Comparison of ENCODE assay signal across 38 cellular contexts in genomic region chr19:57374179-57374578, GRCh38. TPM values are rescaled to one million over a fixed set of nuclear protein-coding genes. Genes with fewer than 3 reads are reported as not detected.
"Had no signal": no experiment of that assay in that cellular context is flagged by ENCODE, and none has a peak within 500 bp of the region (broad histone marks: within the 10 kb centered on the region; RNA-seq: fewer than 3 reads in every experiment).

No MANE protein-coding gene starts in this region.

- H3K27ac Mint-ChIP-seq: activated B cell treated with CpG ODN at 0.5 μM for 24 hours; activated CD4-positive, alpha-beta memory T cell treated with anti-CD3 and anti-CD28 coated beads, Interleukin-2, amount 10 ng/mL, durations not matched to agents 7 days and 5 days; activated CD4-positive, alpha-beta T cell treated with anti-CD3 and anti-CD28 coated beads, Interleukin-2, amount 10 ng/mL, durations not matched to agents 7 days and 5 days; activated CD8-positive, alpha-beta memory T cell treated with anti-CD3 and anti-CD28 coated beads, Interleukin-2, amount 10 ng/mL, durations not matched to agents 7 days and 5 days; activated CD8-positive, alpha-beta T cell treated with anti-CD3 and anti-CD28 coated beads, Interleukin-2, amount 10 ng/mL, durations not matched to agents 7 days and 5 days; activated naive CD4-positive, alpha-beta T cell treated with anti-CD3 and anti-CD28 coated beads, Interleukin-2, amount 10 ng/mL, durations not matched to agents 7 days and 5 days; activated naive CD4-positive, alpha-beta T cell treated with anti-CD3 and anti-CD28 coated beads, Interleukin-2, amount 50 U/mL, for 24 hours; activated naive CD8-positive, alpha-beta T cell; activated naive CD8-positive, alpha-beta T cell treated with anti-CD3 and anti-CD28 coated beads, Interleukin-2, amount 10 ng/mL, durations not matched to agents 7 days and 5 days; activated naive CD8-positive, alpha-beta T cell treated with anti-CD3 and anti-CD28 coated beads, Interleukin-2, amount 50 U/mL, for 24 hours; activated T-cell treated with anti-CD3 and anti-CD28 coated beads, Interleukin-2, amount 50 U/mL, for 24 hours; activated T-cell treated with anti-CD3 and anti-CD28 coated beads, Interleukin-2, amount 50 U/mL, for 72 hours; activated T-helper 1 cell treated with anti-CD3 and anti-CD28 coated beads, Interleukin-12 subunit alpha, Interleukin-12 subunit beta, Interleukin-2, Interleukin-4 antibody, amounts not matched to agents 30 ng/mL and 10 ng/mL and 1 ng/mL, durations not matched to agents 14 hours and 24 hours and 36 hours; activated T-helper 17 cell treated with anti-CD3 and anti-CD28 coated beads, Interleukin-2, amount 50 U/mL, for 72 hours; brain; T-helper 1 cell treated with Interleukin-12 subunit alpha and Interleukin-12 subunit beta and Interleukin-4 antibody, amounts not matched to agents 30 μg/mL and 1 μg/mL, for 36 hours; T-helper 2 cell treated with Interferon-gamma antibody and Interleukin-4, amounts not matched to agents 5 μg/mL and 100 μg/mL, for 36 hours had no signal

- H3K27me3 Mint-ChIP-seq: activated B cell treated with CpG ODN at 0.5 μM for 24 hours; activated CD4-positive, alpha-beta memory T cell treated with anti-CD3 and anti-CD28 coated beads, Interleukin-2, amount 10 ng/mL, durations not matched to agents 7 days and 5 days; activated CD4-positive, alpha-beta T cell treated with anti-CD3 and anti-CD28 coated beads, Interleukin-2, amount 10 ng/mL, durations not matched to agents 7 days and 5 days; activated CD8-positive, alpha-beta memory T cell treated with anti-CD3 and anti-CD28 coated beads, Interleukin-2, amount 10 ng/mL, durations not matched to agents 7 days and 5 days; activated naive CD4-positive, alpha-beta T cell treated with anti-CD3 and anti-CD28 coated beads, Interleukin-2, amount 10 ng/mL, durations not matched to agents 7 days and 5 days; activated naive CD4-positive, alpha-beta T cell treated with anti-CD3 and anti-CD28 coated beads, Interleukin-2, amount 50 U/mL, for 24 hours; activated naive CD8-positive, alpha-beta T cell; activated naive CD8-positive, alpha-beta T cell treated with anti-CD3 and anti-CD28 coated beads, Interleukin-2, amount 10 ng/mL, durations not matched to agents 7 days and 5 days; activated naive CD8-positive, alpha-beta T cell treated with anti-CD3 and anti-CD28 coated beads, Interleukin-2, amount 50 U/mL, for 24 hours; activated T-cell treated with anti-CD3 and anti-CD28 coated beads, Interleukin-2, amount 50 U/mL, for 24 hours; activated T-helper 17 cell treated with anti-CD3 and anti-CD28 coated beads, Interleukin-2, amount 50 U/mL, for 72 hours; brain; central memory CD8-positive, alpha-beta T cell had no signal

- H3K4me1 Mint-ChIP-seq: activated B cell treated with CpG ODN at 0.5 μM for 24 hours; activated CD4-positive, alpha-beta memory T cell treated with anti-CD3 and anti-CD28 coated beads, Interleukin-2, amount 10 ng/mL, durations not matched to agents 7 days and 5 days; activated CD4-positive, alpha-beta T cell treated with anti-CD3 and anti-CD28 coated beads, Interleukin-2, amount 10 ng/mL, durations not matched to agents 7 days and 5 days; activated CD8-positive, alpha-beta memory T cell treated with anti-CD3 and anti-CD28 coated beads, Interleukin-2, amount 10 ng/mL, durations not matched to agents 7 days and 5 days; activated naive CD4-positive, alpha-beta T cell treated with anti-CD3 and anti-CD28 coated beads, Interleukin-2, amount 10 ng/mL, durations not matched to agents 7 days and 5 days; activated naive CD4-positive, alpha-beta T cell treated with anti-CD3 and anti-CD28 coated beads, Interleukin-2, amount 50 U/mL, for 24 hours; activated naive CD8-positive, alpha-beta T cell treated with anti-CD3 and anti-CD28 coated beads, Interleukin-2, amount 10 ng/mL, durations not matched to agents 7 days and 5 days; activated naive CD8-positive, alpha-beta T cell treated with anti-CD3 and anti-CD28 coated beads, Interleukin-2, amount 50 U/mL, for 24 hours; activated T-helper 17 cell treated with anti-CD3 and anti-CD28 coated beads, Interleukin-2, amount 50 U/mL, for 72 hours; brain had no signal

- ATAC-seq: activated CD8-positive, alpha-beta memory T cell treated with anti-CD3 and anti-CD28 coated beads, Interleukin-2, amount 10 ng/mL, durations not matched to agents 7 days and 5 days; activated CD8-positive, alpha-beta T cell treated with anti-CD3 and anti-CD28 coated beads, Interleukin-2, amount 10 ng/mL, durations not matched to agents 7 days and 5 days; activated naive CD8-positive, alpha-beta T cell treated with anti-CD3 and anti-CD28 coated beads, Interleukin-2, amount 50 U/mL, for 24 hours; activated T-cell treated with anti-CD3 and anti-CD28 coated beads, Interleukin-2, amount 50 U/mL, for 72 hours; activated T-helper 17 cell treated with anti-CD3 and anti-CD28 coated beads, Interleukin-2, amount 50 U/mL, for 72 hours had no signal

- DNase-seq: activated B cell treated with CpG ODN at 0.5 μM for 24 hours; activated CD4-positive, alpha-beta memory T cell treated with anti-CD3 and anti-CD28 coated beads, Interleukin-2, amount 10 ng/mL, durations not matched to agents 7 days and 5 days; activated CD4-positive, alpha-beta T cell treated with anti-CD3 and anti-CD28 coated beads for 4 hours; activated CD4-positive, alpha-beta T cell treated with anti-CD3 and anti-CD28 coated beads, Interleukin-2, amount 10 ng/mL, durations not matched to agents 7 days and 5 days; activated CD4-positive, alpha-beta T cell treated with anti-CD3 and anti-CD28 coated beads, Interleukin-2, amount 50 U/mL, for 48 hours; activated CD4-positive, CD25-positive, alpha-beta regulatory T cell treated with anti-CD3 and anti-CD28 coated beads, Interleukin-2, amount 50 U/mL, for 72 hours; activated CD8-positive, alpha-beta memory T cell treated with anti-CD3 and anti-CD28 coated beads for 24 hours; activated CD8-positive, alpha-beta memory T cell treated with anti-CD3 and anti-CD28 coated beads, Interleukin-2, amount 10 ng/mL, durations not matched to agents 7 days and 5 days; activated CD8-positive, alpha-beta memory T cell treated with anti-CD3 and anti-CD28 coated beads, Interleukin-2, amount 50 U/mL, for 48 hours; activated CD8-positive, alpha-beta T cell treated with anti-CD3 and anti-CD28 coated beads, Interleukin-2, amount 10 ng/mL, durations not matched to agents 7 days and 5 days; activated effector memory CD4-positive, alpha-beta T cell treated with anti-CD3 and anti-CD28 coated beads, Interleukin-2, amount 50 U/mL, for 16 hours; activated gamma-delta T cell treated with Interleukin-2 at 50 U/mL for 16 hours; activated naive CD4-positive, alpha-beta T cell; activated naive CD4-positive, alpha-beta T cell treated with anti-CD3 and anti-CD28 coated beads, Interleukin-2, amount 10 ng/mL, durations not matched to agents 7 days and 5 days; activated naive CD8-positive, alpha-beta T cell treated with anti-CD3 and anti-CD28 coated beads, Interleukin-2, amount 10 ng/mL, durations not matched to agents 7 days and 5 days; activated naive CD8-positive, alpha-beta T cell treated with anti-CD3 and anti-CD28 coated beads, Interleukin-2, amount 50 U/mL, for 24 hours; activated T-cell treated with anti-CD3 and anti-CD28 coated beads, Interleukin-2, amount 50 U/mL, for 24 hours; activated T-cell treated with anti-CD3 and anti-CD28 coated beads, Interleukin-2, amount 50 U/mL, for 72 hours; amygdala; anterior cingulate cortex; caudate nucleus; cerebellar nuclear complex; T-helper 1 cell; T-helper 2 cell; T-helper 9 cell had no signal

- H3K4me3 ChIP-seq: ascending aorta, cardiac muscle cell had no signal

- H3K4me3 Mint-ChIP-seq: activated B cell treated with CpG ODN at 0.5 μM for 24 hours; activated CD4-positive, alpha-beta memory T cell treated with anti-CD3 and anti-CD28 coated beads, Interleukin-2, amount 10 ng/mL, durations not matched to agents 7 days and 5 days; activated CD4-positive, alpha-beta T cell treated with anti-CD3 and anti-CD28 coated beads, Interleukin-2, amount 10 ng/mL, durations not matched to agents 7 days and 5 days; activated CD8-positive, alpha-beta memory T cell treated with anti-CD3 and anti-CD28 coated beads, Interleukin-2, amount 10 ng/mL, durations not matched to agents 7 days and 5 days; activated CD8-positive, alpha-beta T cell treated with anti-CD3 and anti-CD28 coated beads, Interleukin-2, amount 10 ng/mL, durations not matched to agents 7 days and 5 days; activated naive CD4-positive, alpha-beta T cell treated with anti-CD3 and anti-CD28 coated beads, Interleukin-2, amount 10 ng/mL, durations not matched to agents 7 days and 5 days; activated naive CD4-positive, alpha-beta T cell treated with anti-CD3 and anti-CD28 coated beads, Interleukin-2, amount 50 U/mL, for 24 hours; activated naive CD8-positive, alpha-beta T cell; activated naive CD8-positive, alpha-beta T cell treated with anti-CD3 and anti-CD28 coated beads, Interleukin-2, amount 10 ng/mL, durations not matched to agents 7 days and 5 days; activated naive CD8-positive, alpha-beta T cell treated with anti-CD3 and anti-CD28 coated beads, Interleukin-2, amount 50 U/mL, for 24 hours; activated T-cell treated with anti-CD3 and anti-CD28 coated beads, Interleukin-2, amount 50 U/mL, for 24 hours; activated T-cell treated with anti-CD3 and anti-CD28 coated beads, Interleukin-2, amount 50 U/mL, for 72 hours; activated T-helper 1 cell treated with anti-CD3 and anti-CD28 coated beads, Interleukin-12 subunit alpha, Interleukin-12 subunit beta, Interleukin-2, Interleukin-4 antibody, amounts not matched to agents 30 ng/mL and 10 ng/mL and 1 ng/mL, durations not matched to agents 14 hours and 24 hours and 36 hours; activated T-helper 17 cell treated with anti-CD3 and anti-CD28 coated beads, Interleukin-2, amount 50 U/mL, for 72 hours; brain; central memory CD8-positive, alpha-beta T cell; T-helper 1 cell treated with Interleukin-12 subunit alpha and Interleukin-12 subunit beta and Interleukin-4 antibody, amounts not matched to agents 30 μg/mL and 1 μg/mL, for 36 hours; T-helper 2 cell treated with Interferon-gamma antibody and Interleukin-4, amounts not matched to agents 5 μg/mL and 100 μg/mL, for 36 hours had no signal

- H3K4me1 ChIP-seq: ascending aorta had no signal

- H3K27me3 ChIP-seq: ascending aorta, cardiac muscle cell had no signal

- FAIRE-seq: bronchial epithelial cell, TTC549 had no signal

- H3K27ac ChIP-seq: ascending aorta, cardiac muscle cell, VCaP had no signal

RNA-seq across cellular contexts. Expression of gene ZNF547, which starts 10.8 kb away (rescaled TPM):
- total RNA-seq: ascending aorta had no signal
